ENCODE assay signal across 17 cellular contexts in the genomic region with DNA sequence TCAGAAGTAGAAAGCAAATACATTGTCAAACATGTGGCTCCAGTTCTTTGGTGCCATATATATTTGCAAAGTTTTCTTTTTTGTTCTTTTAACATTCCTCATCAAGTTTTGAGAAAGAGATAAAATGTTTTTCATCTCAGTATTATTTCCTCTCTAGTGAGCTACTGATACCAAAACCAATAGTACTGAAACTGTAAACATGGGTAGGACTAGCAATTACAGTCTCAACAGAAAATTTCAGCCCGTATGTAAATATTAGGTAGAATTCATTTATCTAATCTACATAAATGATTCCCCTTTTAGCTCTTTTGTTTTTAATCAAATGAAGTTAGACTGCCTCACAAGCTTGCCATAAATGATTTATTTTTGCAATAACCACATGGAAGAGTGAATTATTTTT. TPM values are rescaled to one million over a fixed set of nuclear protein-coding genes. Genes with fewer than 3 reads are reported as not detected.
A peak's percentile ranks its signal among the peaks of the same experiment; 100 is the strongest.
DNase-seq lines count a peak whose midpoint lies in the region; ATAC-seq and TF ChIP-seq lines count a peak whose summit lies in the region.
"Had no signal": no experiment of that assay in that cellular context is flagged by ENCODE, and none has a peak within 500 bp of the region (broad histone marks: within the 10 kb centered on the region; RNA-seq: fewer than 3 reads in every experiment).

No MANE protein-coding gene starts in this region.

- no peaks in the 10 kb centered on the region for H3K27me3 Mint-ChIP-seq in stimulated activated memory B cell treated with anti-CD40 and anti-IgM and Interleukin-4, amounts not matched to agents 10 μg/mL and 1 μg/mL and 100 μg/mL, for 72 hours
- H3K27me3 Mint-ChIP-seq: activated naive CD8-positive, alpha-beta T cell treated with anti-CD3 and anti-CD28 coated beads, Interleukin-2, amount 10 ng/mL, durations not matched to agents 7 days and 5 days; progenitor cell of endocrine pancreas had no signal

- TF ChIP-seq CTCF in omental fat pad (IDR thresholded peaks at IDR 0.05): no peak

- ATAC-seq in GM18520 (IDR thresholded peaks at IDR 0.05; ENCODE audit: unreplicated experiment) (peak; percentile 66), GM21367 (IDR thresholded peaks at IDR 0.05; ENCODE audit: unreplicated experiment) (peak; percentile 47), HG02852 (IDR thresholded peaks at IDR 0.05; ENCODE audit: unreplicated experiment) (peak; percentile 78), HG03558 (IDR thresholded peaks at IDR 0.05; ENCODE audit: extremely low read depth, unreplicated experiment) (peak; percentile 69), omental fat pad (ENCODE audit: low FRiP score) (no peak)
- ATAC-seq in stimulated activated memory B cell treated with anti-CD40 and anti-IgM and Interleukin-4, amounts not matched to agents 10 μg/mL and 1 μg/mL and 100 μg/mL, for 72 hours: no peak

- no peaks in the 10 kb centered on the region for H3K9me3 Mint-ChIP-seq in stimulated activated memory B cell treated with anti-CD40 and anti-IgM and Interleukin-4, amounts not matched to agents 10 μg/mL and 1 μg/mL and 100 μg/mL, for 72 hours
- H3K9me3 Mint-ChIP-seq: activated naive CD8-positive, alpha-beta T cell treated with anti-CD3 and anti-CD28 coated beads, Interleukin-2, amount 10 ng/mL, durations not matched to agents 7 days and 5 days had no signal

- H3K4me1 Mint-ChIP-seq in stimulated activated memory B cell treated with anti-CD40 and anti-IgM and Interleukin-4, amounts not matched to agents 10 μg/mL and 1 μg/mL and 100 μg/mL, for 72 hours: peaks cover 2% of the 10 kb centered on the region
- H3K4me1 Mint-ChIP-seq: activated naive CD8-positive, alpha-beta T cell treated with anti-CD3 and anti-CD28 coated beads, Interleukin-2, amount 10 ng/mL, durations not matched to agents 7 days and 5 days had no signal

- no peak overlapping the region for H3K4me3 Mint-ChIP-seq in stimulated activated memory B cell treated with anti-CD40 and anti-IgM and Interleukin-4, amounts not matched to agents 10 μg/mL and 1 μg/mL and 100 μg/mL, for 72 hours
- H3K4me3 Mint-ChIP-seq: activated naive CD8-positive, alpha-beta T cell treated with anti-CD3 and anti-CD28 coated beads, Interleukin-2, amount 10 ng/mL, durations not matched to agents 7 days and 5 days had no signal

- DNase-seq in occipital lobe (lab: John Stamatoyannopoulos, UW) (no peak), omental fat pad (ENCODE audit: low spot score) (no peak), GF-D8 (lab: John Stamatoyannopoulos, UW) (no peak)
- DNase-seq: activated CD4-positive, CD25-positive, alpha-beta regulatory T cell; activated naive CD8-positive, alpha-beta T cell treated with anti-CD3 and anti-CD28 coated beads, Interleukin-2, amount 10 ng/mL, durations not matched to agents 7 days and 5 days; GDM1; H7; NCI-H187; NCI-H524; Peyer's patch; stimulated activated CD4-positive, alpha-beta T cell treated with anti-CD3 and anti-CD28 coated beads, Interleukin-12 subunit alpha, Interleukin-12 subunit beta, amount 100 ng/mL, for 4 hours had no signal

- H3K27ac Mint-ChIP-seq in stimulated activated memory B cell treated with anti-CD40 and anti-IgM and Interleukin-4, amounts not matched to agents 10 μg/mL and 1 μg/mL and 100 μg/mL, for 72 hours: no peak overlapping the region
- H3K27ac Mint-ChIP-seq: activated naive CD8-positive, alpha-beta T cell treated with anti-CD3 and anti-CD28 coated beads, Interleukin-2, amount 10 ng/mL, durations not matched to agents 7 days and 5 days; progenitor cell of endocrine pancreas had no signal

- H3K36me3 Mint-ChIP-seq in stimulated activated memory B cell treated with anti-CD40 and anti-IgM and Interleukin-4, amounts not matched to agents 10 μg/mL and 1 μg/mL and 100 μg/mL, for 72 hours: peaks cover 77% of the 10 kb centered on the region

RNA-seq across cellular contexts. Expression of a gene that starts 21.4 kb away (rescaled TPM):
- total RNA-seq in occipital lobe (85.0 TPM), omental fat pad (10 to 100 TPM; 31.0 to 56.7 (median 50.0) TPM)

Comparison
In these comparisons a context has a peak if more than half of its experiments do, and no peak if none do; other contexts are left out.
1. ATAC-seq: peak in GM18520 (single experiment), GM21367 (single experiment), HG02852 (single experiment) and HG03558 (single experiment); none in stimulated activated memory B cell treated with anti-CD40 and anti-IgM and Interleukin-4, amounts not matched to agents 10 μg/mL and 1 μg/mL and 100 μg/mL, for 72 hours (single experiment) and omental fat pad (single experiment).